ENCODE assay signal across 12 cellular contexts in genomic region chr16:11833951-11834695, GRCh38. TPM values are rescaled to one million over a fixed set of nuclear protein-coding genes. Genes with fewer than 3 reads are reported as not detected.
DNase-seq lines count a peak whose midpoint lies in the region; ATAC-seq and TF ChIP-seq lines count a peak whose summit lies in the region.
"Had no signal": no experiment of that assay in that cellular context is flagged by ENCODE, and none has a peak within 500 bp of the region (broad histone marks: within the 10 kb centered on the region; RNA-seq: fewer than 3 reads in every experiment).

No MANE protein-coding gene starts in this region.

- no peak overlapping the region for H3K27ac Mint-ChIP-seq in stimulated activated naive CD8-positive, alpha-beta T cell treated with anti-CD3 and anti-CD28 coated beads, Interleukin-15, amount 100 ng/mL, for 72 hours
- no peak overlapping the region for H3K27ac Mint-ChIP-seq in mesothelial cell of epicardium
- H3K27ac Mint-ChIP-seq: CD4-positive, CD25-positive, alpha-beta regulatory T cell had no signal

- no peak for DNase-seq in stimulated activated naive CD8-positive, alpha-beta T cell treated with anti-CD3 and anti-CD28 coated beads, Interleukin-15, amount 100 ng/mL, for 72 hours
- no peak for DNase-seq in stimulated activated naive CD8-positive, alpha-beta T cell treated with anti-CD3 and anti-CD28 coated beads, Interleukin-15, Interleukin-2, amounts not matched to agents 100 U/mL and 50 U/mL, for 24 hours
- DNase-seq in glomerular visceral epithelial cell (ENCODE audit: extremely low spot score) (peak; percentile 47), NCI-H1092 treated with DMSO at 0.1 percent for 48 hours (lab: John Stamatoyannopoulos, UW) (no peak), T1000 (lab: John Stamatoyannopoulos, UW) (no peak), mesothelial cell of epicardium (ENCODE audit: low spot score in 2 of 2, unreplicated experiment in 2 of 2) (no peak)
- DNase-seq: activated CD8-positive, alpha-beta memory T cell treated with anti-CD3 and anti-CD28 coated beads, Interleukin-2, amount 50 U/mL, for 4 hours; CD4-positive, CD25-positive, alpha-beta regulatory T cell; cerebellar nuclear complex; NCI-H146 had no signal

- ATAC-seq in stimulated activated naive CD8-positive, alpha-beta T cell treated with anti-CD3 and anti-CD28 coated beads, Interleukin-15, amount 100 ng/mL, for 72 hours, result peak; percentile 23
- ATAC-seq in stimulated activated naive CD8-positive, alpha-beta T cell treated with anti-CD3 and anti-CD28 coated beads, Interleukin-15, Interleukin-2, amounts not matched to agents 100 U/mL and 50 U/mL, for 24 hours, result no peak
- ATAC-seq in SK-N-SH treated with all-trans-retinoic acid at 6 μM for 48 hours (peak; percentile 50), GM18520 (IDR thresholded peaks at IDR 0.05; ENCODE audit: unreplicated experiment) (no peak)

- no peak for TF ChIP-seq CTCF in mesothelial cell of epicardium (IDR thresholded peaks at IDR 0.05; ENCODE audit: unreplicated experiment)

- no peaks in the 10 kb centered on the region for H3K27me3 Mint-ChIP-seq in stimulated activated naive CD8-positive, alpha-beta T cell treated with anti-CD3 and anti-CD28 coated beads, Interleukin-15, amount 100 ng/mL, for 72 hours
- H3K27me3 Mint-ChIP-seq in mesothelial cell of epicardium (ENCODE audit: low read depth), result no peaks in the 10 kb centered on the region
- H3K27me3 Mint-ChIP-seq: CD4-positive, CD25-positive, alpha-beta regulatory T cell had no signal

- H3K9me3 Mint-ChIP-seq in stimulated activated naive CD8-positive, alpha-beta T cell treated with anti-CD3 and anti-CD28 coated beads, Interleukin-15, amount 100 ng/mL, for 72 hours, result no peaks in the 10 kb centered on the region
- no peaks in the 10 kb centered on the region for H3K9me3 Mint-ChIP-seq in mesothelial cell of epicardium
- H3K9me3 Mint-ChIP-seq: CD4-positive, CD25-positive, alpha-beta regulatory T cell had no signal

- H3K36me3 Mint-ChIP-seq in mesothelial cell of epicardium, result peaks cover 17% of the 10 kb centered on the region

- no peak overlapping the region for H3K4me3 Mint-ChIP-seq in stimulated activated naive CD8-positive, alpha-beta T cell treated with anti-CD3 and anti-CD28 coated beads, Interleukin-15, amount 100 ng/mL, for 72 hours
- H3K4me3 Mint-ChIP-seq in mesothelial cell of epicardium, result no peak overlapping the region
- H3K4me3 Mint-ChIP-seq: CD4-positive, CD25-positive, alpha-beta regulatory T cell had no signal

- no peaks in the 10 kb centered on the region for H3K4me1 Mint-ChIP-seq in stimulated activated naive CD8-positive, alpha-beta T cell treated with anti-CD3 and anti-CD28 coated beads, Interleukin-15, amount 100 ng/mL, for 72 hours
- H3K4me1 Mint-ChIP-seq in mesothelial cell of epicardium, result peaks cover 11% of the 10 kb centered on the region

TF ChIP-seq in SK-N-SH treated with all-trans-retinoic acid at 6 μM for 48 hours, 23 proteins besides CTCF, POLR2A, EP300 and RAD21:
- no peak for TF ChIP-seq ESRRG (CRISPR knock-in tag; IDR thresholded peaks at IDR 0.05)
- TF ChIP-seq TOX (CRISPR knock-in tag; IDR thresholded peaks at IDR 0.05; ENCODE audit: borderline replicate concordance), result no peak
- TF ChIP-seq ARNTL (CRISPR knock-in tag; IDR thresholded peaks at IDR 0.05; ENCODE audit: borderline replicate concordance, low read depth), result no peak
- TF ChIP-seq CSDC2 (CRISPR knock-in tag; IDR thresholded peaks at IDR 0.05), result no peak
- TF ChIP-seq RARB (CRISPR knock-in tag; IDR thresholded peaks at IDR 0.05), result no peak
- no peak for TF ChIP-seq TCF4 (CRISPR knock-in tag; IDR thresholded peaks at IDR 0.05; ENCODE audit: borderline replicate concordance)
- TF ChIP-seq BACH2 (CRISPR knock-in tag; IDR thresholded peaks at IDR 0.05; ENCODE audit: borderline replicate concordance), result no peak
- TF ChIP-seq ISL1 (CRISPR knock-in tag; IDR thresholded peaks at IDR 0.05), result no peak
- no peak for TF ChIP-seq ZC3H10 (CRISPR knock-in tag; IDR thresholded peaks at IDR 0.05)
- no peak for TF ChIP-seq CREB5 (CRISPR knock-in tag; IDR thresholded peaks at IDR 0.05; ENCODE audit: low read depth)
- TF ChIP-seq ZNF70 (CRISPR knock-in tag; IDR thresholded peaks at IDR 0.05), result no peak

RNA-seq across cellular contexts. Expression of gene RSL1D1, which starts 17.2 kb away (rescaled TPM):
- 176 to 177 TPM (median 177 TPM) in 3 replicates for total RNA-seq in mesothelial cell of epicardium

RNA-seq across cellular contexts. Expression of gene ZC3H7A, which starts 37.1 kb away (rescaled TPM):
- 57.6 to 70.7 TPM (median 66.7 TPM) in 3 replicates for total RNA-seq in mesothelial cell of epicardium

Comparison
In these comparisons a context has a peak if more than half of its experiments do, and no peak if none do; other contexts are left out.
1. ATAC-seq: peak in stimulated activated naive CD8-positive, alpha-beta T cell treated with anti-CD3 and anti-CD28 coated beads, Interleukin-15, amount 100 ng/mL, for 72 hours (single experiment) and SK-N-SH treated with all-trans-retinoic acid at 6 μM for 48 hours (single experiment); none in stimulated activated naive CD8-positive, alpha-beta T cell treated with anti-CD3 and anti-CD28 coated beads, Interleukin-15, Interleukin-2, amounts not matched to agents 100 U/mL and 50 U/mL, for 24 hours (single experiment) and GM18520 (single experiment).